8 cellular contexts compared by ENCODE assay signal in genomic region chr5:34188001-34188822, GRCh38.
DNase-seq lines count a peak whose midpoint lies in the region; ATAC-seq, FAIRE-seq and TF ChIP-seq lines count a peak whose summit lies in the region.
"Not testable (repeated sequence)": the region's sequence is repeated elsewhere in the genome, so short reads cannot be mapped to it uniquely, and the experiment has no call there.

No MANE protein-coding gene starts in this region.

- WGBS in H1 (ENCODE audit: extremely low coverage in 1 of 2, insufficient coverage in 1 of 2, insufficient read length in 1 of 2, insufficient replicate concordance in 2 of 2, low coverage in 1 of 2, low lambda C conversion rate in 2 of 2, missing lambda C conversion rate in 1 of 2), 2 experiments = 89% methylated on average over 10 of the region's 11 CpGs; no CpG with 5 or more reads in 1 of the 2 experiments
- WGBS in iPS DF 6.9 (ENCODE audit: insufficient coverage, insufficient read length) = no CpG with 5 or more reads among the region's 11 CpGs
- 90 to 95% methylated on average over 10 of the region's 11 CpGs for WGBS in pancreas, 2 donors

- H2BK120ac ChIP-seq in H1 (replicated peaks; ENCODE audit: low read depth, low read length) = not testable (repeated sequence)

- not testable (repeated sequence) for H3K18ac ChIP-seq in H1 (ENCODE audit: extremely low read depth, low read length)

- not testable (repeated sequence) for H3K23ac ChIP-seq in H1 (ENCODE audit: insufficient read length)

- POLR2A ChIA-PET in BJ (lab: Charles Lee); H1 (lab: Charles Lee; ENCODE audit: partially characterized antibody): not testable (repeated sequence)

- ATAC-seq in pancreas = not testable (repeated sequence)

- not testable (repeated sequence) for H3K4me1 Mint-ChIP-seq in activated T-helper 1 cell treated with anti-CD3 and anti-CD28 coated beads, Interleukin-12 subunit alpha, Interleukin-12 subunit beta, Interleukin-2, Interleukin-4 antibody, amounts not matched to agents 30 ng/mL and 10 ng/mL and 1 ng/mL, durations not matched to agents 14 hours and 24 hours and 36 hours (ENCODE audit: low read depth)

- not testable (repeated sequence) for H3K27me3 ChIP-seq in BJ (ENCODE audit: control insufficient read depth, insufficient read depth, low read length); SJCRH30; H1 (replicated peaks in 1 of 4; ENCODE audit: control insufficient read depth in 3 of 4, extremely low read depth in 1 of 4, insufficient read depth in 3 of 4, low read length in 3 of 4); iPS DF 6.9 (ENCODE audit: control insufficient read depth, insufficient read depth, low read length); pancreas

- H4K5ac ChIP-seq in H1 (ENCODE audit: insufficient read length, low read depth, low read length) = not testable (repeated sequence)

- not testable (repeated sequence) for H3K4me1 ChIP-seq in SJCRH30; iPS DF 6.9 (ENCODE audit: control insufficient read depth, insufficient read depth, low read length); pancreas
- peaks cover 0 to 18% (median 6%) of the 10 kb centered on the region in 4 experiments; a peak in 4 of 7 replicates for H3K4me1 ChIP-seq in H1 (replicated peaks in 1 of 4; ENCODE audit: control insufficient read depth in 3 of 4, insufficient read depth in 4 of 4, low read length in 3 of 4)

- not testable (repeated sequence) for H2BK5ac ChIP-seq in H1 (ENCODE audit: low read depth, low read length)

- not testable (repeated sequence) for H2BK15ac ChIP-seq in H1 (ENCODE audit: low read length)

- CTCF ChIA-PET in BJ (lab: Yijun Ruan, JAX); H1 (lab: Charles Lee; ENCODE audit: partially characterized antibody): not testable (repeated sequence)

- not testable (repeated sequence) for H3K4ac ChIP-seq in H1 (replicated peaks; ENCODE audit: insufficient read length, low read depth, low read length)

- TF ChIP-seq CTCF in BJ (IDR thresholded peaks at IDR 0.05; ENCODE audit: insufficient read depth, low read depth, low read length) (peak; percentile 50), H1 (IDR thresholded peaks at IDR 0.05; ENCODE audit: control extremely low read depth in 1 of 3, insufficient read depth in 1 of 3, low read depth in 1 of 3, low read length in 3 of 3) (peak in 2 of 3 experiments; percentile 50 to 51; a peak in 3 of 4 replicates), pancreas (IDR thresholded peaks at IDR 0.05) (peak in 3 of 4 donors; percentile 18 to 50 (median 45))

- H2BK12ac ChIP-seq in H1 (ENCODE audit: low read depth, low read length) = not testable (repeated sequence)

- not testable (repeated sequence) for DNase-seq in BJ (ENCODE audit: low read depth); activated T-helper 1 cell treated with anti-CD3 and anti-CD28 coated beads, Interleukin-12 subunit alpha, Interleukin-12 subunit beta, Interleukin-2, Interleukin-4 antibody, amounts not matched to agents 30 ng/mL and 10 ng/mL and 1 ng/mL, durations not matched to agents 14 hours and 24 hours and 36 hours (ENCODE audit: low spot score)
- DNase-seq in HCEC 1CT (peak; percentile 67), SJCRH30 (peak; percentile 82 to 85), H1 (ENCODE audit: low read depth in 1 of 2, low spot score in 2 of 2) (peak; percentile 69 to 100), iPS DF 6.9 (ENCODE audit: low read depth, low spot score) (peak; percentile 87), pancreas (peak; percentile 35 to 91 (median 64))
- DNase-seq in stimulated activated CD8-positive, alpha-beta memory T cell treated with anti-CD3 and anti-CD28 coated beads, Interleukin-4, amount 100 ng/mL, for 48 hours = peak; percentile 87

- TF ChIP-seq EP300 in H1 (IDR thresholded peaks at IDR 0.05; ENCODE audit: borderline replicate concordance in 1 of 2, low read depth in 2 of 2, low read length in 2 of 2) = not testable (repeated sequence)

- not testable (repeated sequence) for H4K20me1 ChIP-seq in H1 (replicated peaks in 1 of 2; ENCODE audit: control insufficient read depth in 1 of 2, insufficient read depth in 2 of 2, low read length in 2 of 2)

- H3K27me3 Mint-ChIP-seq in activated T-helper 1 cell treated with anti-CD3 and anti-CD28 coated beads, Interleukin-12 subunit alpha, Interleukin-12 subunit beta, Interleukin-2, Interleukin-4 antibody, amounts not matched to agents 30 ng/mL and 10 ng/mL and 1 ng/mL, durations not matched to agents 14 hours and 24 hours and 36 hours (ENCODE audit: insufficient read depth) = not testable (repeated sequence)

- not testable (repeated sequence) for H3K56ac ChIP-seq in H1 (replicated peaks; ENCODE audit: insufficient read length, low read depth, low read length)

- H3K4me2 ChIP-seq in H1 (ENCODE audit: insufficient read depth in 1 of 2, low read depth in 2 of 2, low read length in 2 of 2) = not testable (repeated sequence)

- peak; percentile 47 to 54 for TF ChIP-seq RAD21 in H1 (IDR thresholded peaks at IDR 0.05 in 1 of 2, conservative IDR thresholded peaks at IDR 0.05 in 1 of 2; ENCODE audit: low read depth in 2 of 2, low read length in 2 of 2)

- H3K79me1 ChIP-seq in H1 (ENCODE audit: low read depth, low read length) = not testable (repeated sequence)

- peak overlapping the region; percentile 24 for H3K27ac Mint-ChIP-seq in activated T-helper 1 cell treated with anti-CD3 and anti-CD28 coated beads, Interleukin-12 subunit alpha, Interleukin-12 subunit beta, Interleukin-2, Interleukin-4 antibody, amounts not matched to agents 30 ng/mL and 10 ng/mL and 1 ng/mL, durations not matched to agents 14 hours and 24 hours and 36 hours

- not testable (repeated sequence) for FAIRE-seq in H1 (lab: Jason Lieb, UNC); pancreas (lab: Jason Lieb, UNC)

- H4K8ac ChIP-seq in H1 (ENCODE audit: extremely low read depth, insufficient read depth, low read length) = not testable (repeated sequence)

- H2AFZ ChIP-seq in H1 (ENCODE audit: low read length) = not testable (repeated sequence)

- H3K9ac ChIP-seq in H1 (replicated peaks in 1 of 4; ENCODE audit: extremely low read depth in 1 of 4, low read depth in 3 of 4, low read length in 3 of 4) = not testable (repeated sequence)

- not testable (repeated sequence) for H3K36me3 Mint-ChIP-seq in activated T-helper 1 cell treated with anti-CD3 and anti-CD28 coated beads, Interleukin-12 subunit alpha, Interleukin-12 subunit beta, Interleukin-2, Interleukin-4 antibody, amounts not matched to agents 30 ng/mL and 10 ng/mL and 1 ng/mL, durations not matched to agents 14 hours and 24 hours and 36 hours (ENCODE audit: low read depth)

- H3K9me3 ChIP-seq in SJCRH30 (replicated peaks); iPS DF 6.9 (ENCODE audit: control insufficient read depth, insufficient read depth, low read length); pancreas: not testable (repeated sequence)
- peaks cover 7 to 14% of the 10 kb centered on the region in 2 experiments; a peak in 3 of 4 replicates for H3K9me3 ChIP-seq in H1 (ENCODE audit: insufficient read depth in 2 of 2, low read depth in 1 of 2, low read length in 1 of 2)

- not testable (repeated sequence) for H3K14ac ChIP-seq in H1 (ENCODE audit: insufficient read length)

- H3K4me3 Mint-ChIP-seq in activated T-helper 1 cell treated with anti-CD3 and anti-CD28 coated beads, Interleukin-12 subunit alpha, Interleukin-12 subunit beta, Interleukin-2, Interleukin-4 antibody, amounts not matched to agents 30 ng/mL and 10 ng/mL and 1 ng/mL, durations not matched to agents 14 hours and 24 hours and 36 hours = not testable (repeated sequence)

- H3K9me3 Mint-ChIP-seq in activated T-helper 1 cell treated with anti-CD3 and anti-CD28 coated beads, Interleukin-12 subunit alpha, Interleukin-12 subunit beta, Interleukin-2, Interleukin-4 antibody, amounts not matched to agents 30 ng/mL and 10 ng/mL and 1 ng/mL, durations not matched to agents 14 hours and 24 hours and 36 hours = not testable (repeated sequence)

- not testable (repeated sequence) for H3K4me3 ChIP-seq in BJ (ENCODE audit: low read depth, low read length); SJCRH30; H1 (ENCODE audit: extremely low read depth in 1 of 4, insufficient read depth in 2 of 4, low read depth in 3 of 4, low read length in 4 of 4); iPS DF 6.9 (ENCODE audit: low read length); pancreas

- H3K27ac ChIP-seq in SJCRH30; H1 (ENCODE audit: low read depth, low read length); iPS DF 6.9 (ENCODE audit: low read length); pancreas: not testable (repeated sequence)

- not testable (repeated sequence) for H2AK5ac ChIP-seq in H1 (ENCODE audit: low read depth, low read length)

- TF ChIP-seq POLR2A in H1 (IDR thresholded peaks at IDR 0.05; ENCODE audit: control extremely low read depth in 1 of 2, low read depth in 2 of 2, low read length in 2 of 2) = not testable (repeated sequence)

- H2BK20ac ChIP-seq in H1 (ENCODE audit: low read length) = not testable (repeated sequence)

- intact Hi-C loops in activated T-helper 1 cell treated with anti-CD3 and anti-CD28 coated beads, Interleukin-12 subunit alpha, Interleukin-12 subunit beta, Interleukin-2, Interleukin-4 antibody, amounts not matched to agents 30 ng/mL and 10 ng/mL and 1 ng/mL, durations not matched to agents 14 hours and 24 hours and 36 hours (cut with micrococcal nuclease); pancreas (cut with DNase I): not testable (repeated sequence)

- H3K23me2 ChIP-seq in H1 (ENCODE audit: low read depth, low read length) = not testable (repeated sequence)

- not testable (repeated sequence) for H3K36me3 ChIP-seq in BJ (ENCODE audit: control insufficient read depth, insufficient read depth, low read length); H1 (ENCODE audit: control insufficient read depth in 2 of 4, insufficient read depth in 4 of 4, low read length in 3 of 4); iPS DF 6.9 (ENCODE audit: control insufficient read depth, insufficient read depth, low read length); pancreas
- H3K36me3 ChIP-seq in SJCRH30 = peaks cover 12% of the 10 kb centered on the region

- H4K91ac ChIP-seq in H1 (replicated peaks; ENCODE audit: insufficient read length, low read length) = not testable (repeated sequence)

- H3K79me2 ChIP-seq in H1 (ENCODE audit: control insufficient read depth in 1 of 2, insufficient read depth in 2 of 2, low read length in 2 of 2) = not testable (repeated sequence)

TF ChIP-seq in H1, 55 proteins besides CTCF, POLR2A, EP300 and RAD21 (continues in another document):
- 0 out of 2 replicates have a peak, but pooled peaks have one; percentile 6 for TF ChIP-seq CEBPB (IDR thresholded peaks at IDR 0.05; ENCODE audit: low read depth, low read length)
